8 cellular contexts compared by ENCODE assay signal in the genomic region with DNA sequence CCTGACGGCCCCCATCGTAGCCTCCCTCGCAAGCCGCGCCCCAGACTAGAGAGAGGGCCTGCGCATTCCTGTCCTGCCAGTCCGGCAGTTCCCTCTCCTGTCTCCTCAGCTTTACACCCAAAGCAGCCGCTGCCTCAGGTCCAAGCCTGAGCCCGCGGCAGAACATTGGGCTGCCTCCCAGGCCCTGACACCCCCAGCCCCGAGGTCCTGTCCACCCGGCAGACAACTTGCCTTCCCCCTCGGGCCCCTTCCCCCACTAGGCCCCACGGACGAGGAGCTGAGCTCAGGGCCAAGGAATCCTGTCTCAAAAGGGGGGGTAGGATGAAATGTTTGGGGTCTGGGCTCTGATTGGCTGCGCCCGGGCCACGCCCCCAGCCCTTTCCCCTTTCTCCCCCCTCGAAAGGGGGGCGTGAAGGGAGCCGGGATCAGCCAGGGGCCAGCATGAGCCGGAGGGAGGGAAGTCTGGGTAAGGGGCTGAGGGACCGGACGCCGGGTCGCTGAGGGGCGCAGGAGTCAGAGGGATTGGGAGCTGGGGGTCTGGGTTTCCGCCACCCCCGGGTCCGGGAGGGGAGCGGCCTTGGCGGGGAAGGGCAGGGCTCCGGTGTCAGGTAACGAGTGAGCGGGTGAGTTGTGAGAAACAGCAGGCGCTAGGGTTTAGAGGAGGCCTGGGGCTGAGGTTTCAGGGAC. TPM values are rescaled to one million over a fixed set of nuclear protein-coding genes. Genes with fewer than 3 reads are reported as not detected.
A peak's percentile ranks its signal among the peaks of the same experiment; 100 is the strongest.
DNase-seq lines count a peak whose midpoint lies in the region; ATAC-seq, FAIRE-seq and TF ChIP-seq lines count a peak whose summit lies in the region.

A gene with protein sequence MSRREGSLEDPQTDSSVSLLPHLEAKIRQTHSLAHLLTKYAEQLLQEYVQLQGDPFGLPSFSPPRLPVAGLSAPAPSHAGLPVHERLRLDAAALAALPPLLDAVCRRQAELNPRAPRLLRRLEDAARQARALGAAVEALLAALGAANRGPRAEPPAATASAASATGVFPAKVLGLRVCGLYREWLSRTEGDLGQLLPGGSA (plus strand): TSS at position 412 of the 687 bp plus-strand sequence. CDS start 30 bp downstream, at position 442.

- H3K36me3 ChIP-seq in bronchial epithelial cell (ENCODE audit: control insufficient read depth, insufficient read depth, low read length): peaks cover 8% of the 10 kb centered on the region
- peaks cover 0 to 6% (median 2%) of the 10 kb centered on the region in 4 donors for H3K36me3 ChIP-seq in sigmoid colon

- no peak for TF ChIP-seq CTCF in bronchial epithelial cell (IDR thresholded peaks at IDR 0.05; ENCODE audit: insufficient read depth, low read length, severe bottlenecking)
- no peak for TF ChIP-seq CTCF in sigmoid colon (IDR thresholded peaks at IDR 0.05)

- peak; percentile 90 for DNase-seq in ELF-1 (ENCODE audit: low read depth, low spot score)
- DNase-seq in NCI-H345 treated with DMSO at 0.1 percent for 48 hours (lab: John Stamatoyannopoulos, UW; ENCODE audit: unreplicated experiment): peak; percentile 35
- peak; percentile 65 for DNase-seq in bronchial epithelial cell (ENCODE audit: low read depth)
- peak; percentile 77 for DNase-seq in iPS-NIHi7 (ENCODE audit: extremely low spot score)
- peak; percentile 93 for DNase-seq in sigmoid colon
- DNase-seq in activated CD4-positive, alpha-beta T cell treated with anti-CD3 and anti-CD28 coated beads, Interleukin-2, amount 50 U/mL, for 1 hour: no peak

- H3K27me3 ChIP-seq in bronchial epithelial cell (ENCODE audit: control insufficient read depth, insufficient read depth, low read length): no peaks in the 10 kb centered on the region
- no peaks in the 10 kb centered on the region for H3K27me3 ChIP-seq in sigmoid colon

- peak; percentile 47 to 65 for TF ChIP-seq POLR2A in sigmoid colon (IDR thresholded peaks at IDR 0.05)

- ATAC-seq in HG03521 (IDR thresholded peaks at IDR 0.05; ENCODE audit: unreplicated experiment) (no peak), GM18861 (IDR thresholded peaks at IDR 0.05; ENCODE audit: unreplicated experiment) (no peak)

- intact Hi-C loops in sigmoid colon (cut with DNase I): loop anchor here (2.0 kb wide), 1 partner anchor 22 kb away; no protein-coding TSS in a partner anchor

- H3K27ac ChIP-seq in sigmoid colon: peak within 1 kb of the TSS; percentile 95 to 99 (median 98)

- FAIRE-seq in bronchial epithelial cell (lab: Jason Lieb, UNC): no peak

- WGBS in sigmoid colon, 2 donors: 29 to 52% methylated on average over 36 of the region's 36 CpGs

- no peaks in the 10 kb centered on the region for H3K9me3 ChIP-seq in sigmoid colon

- TF ChIP-seq EP300 in sigmoid colon (IDR thresholded peaks at IDR 0.05): peak in 1 of 4 donors; percentile 70

- H3K4me3 ChIP-seq in bronchial epithelial cell (ENCODE audit: low read depth, low read length): peak within 1 kb of the TSS; percentile 44
- H3K4me3 ChIP-seq in sigmoid colon: peak within 1 kb of the TSS; percentile 48 to 83 (median 62)

- H3K4me1 ChIP-seq in sigmoid colon: peaks cover 0 to 52% (median 45%) of the 10 kb centered on the region in 4 donors

RNA-seq across cellular contexts. Expression of the gene that starts here (rescaled TPM):
- total RNA-seq in bronchial epithelial cell: 0.26 and 0.38 TPM in 2 replicates
- total RNA-seq in sigmoid colon: 1 to 10 TPM; 2.3 to 6.9 (median 4.9) TPM
- 1 to 10 TPM in 2 of 3 donors, under 1 TPM in 1; 0.46 to 3.6 (median 1.5) TPM for polyA plus RNA-seq in sigmoid colon

Comparison
In these comparisons a context has a peak if more than half of its experiments do, and no peak if none do; other contexts are left out.
1. Peak in DNase-seq and H3K4me3 ChIP-seq in bronchial epithelial cell; RNA of the gene not detected or under 1 TPM.